ENCODE assay signal across 18 cellular contexts in genomic region chr1:112708489-112708888, GRCh38. TPM values are rescaled to one million over a fixed set of nuclear protein-coding genes. Genes with fewer than 3 reads are reported as not detected.
DNase-seq lines count a peak whose midpoint lies in the region; ATAC-seq and TF ChIP-seq lines count a peak whose summit lies in the region.
"Had no signal": no experiment of that assay in that cellular context is flagged by ENCODE, and none has a peak within 500 bp of the region (broad histone marks: within the 10 kb centered on the region; RNA-seq: fewer than 3 reads in every experiment).

No MANE protein-coding gene starts in this region.

- no peaks in the 10 kb centered on the region for H3K27me3 ChIP-seq in CD4-positive, alpha-beta T cell (ENCODE audit: control insufficient read depth, insufficient read depth, low read length)
- no peaks in the 10 kb centered on the region for H3K27me3 ChIP-seq in osteoblast (ENCODE audit: insufficient read depth, low read length)

- intact Hi-C loops in CD4-positive, alpha-beta T cell (cut with DNase I, micrococcal nuclease) = loop anchor here (2.0 to 5.0 kb wide), 2 partner anchors 206 kb away; no protein-coding TSS in a partner anchor

- no peaks in the 10 kb centered on the region for H3K9me3 Mint-ChIP-seq in activated CD4-positive, alpha-beta T cell treated with anti-CD3 and anti-CD28 coated beads, Interleukin-2, amount 10 ng/mL, durations not matched to agents 7 days and 5 days
- H3K9me3 Mint-ChIP-seq in CD4-positive, alpha-beta T cell = no peaks in the 10 kb centered on the region
- H3K9me3 Mint-ChIP-seq in brain = peaks cover 0 to 4% (median 0%) of the 10 kb centered on the region in 5 experiments
- H3K9me3 Mint-ChIP-seq in T-helper 2 cell treated with Interferon-gamma antibody and Interleukin-4, amounts not matched to agents 5 μg/mL and 100 μg/mL, for 36 hours = no peaks in the 10 kb centered on the region
- H3K9me3 Mint-ChIP-seq: HFFc6 had no signal

- no peak for ATAC-seq in CD4-positive, alpha-beta T cell (ENCODE audit: poor library complexity)
- ATAC-seq in HG03108 (IDR thresholded peaks at IDR 0.05; ENCODE audit: unreplicated experiment) = no peak
- ATAC-seq in left lobe of liver = no peak
- ATAC-seq: Panc1 had no signal

- H3K4me2 ChIP-seq in osteoblast (ENCODE audit: insufficient read depth, low read length) = no peak overlapping the region

- peaks cover 48% of the 10 kb centered on the region for H3K27me3 Mint-ChIP-seq in activated CD4-positive, alpha-beta T cell treated with anti-CD3 and anti-CD28 coated beads, Interleukin-2, amount 10 ng/mL, durations not matched to agents 7 days and 5 days
- peaks cover 11% of the 10 kb centered on the region for H3K27me3 Mint-ChIP-seq in CD4-positive, alpha-beta T cell
- H3K27me3 Mint-ChIP-seq in brain = peaks cover 57% of the 10 kb centered on the region
- peaks cover 27% of the 10 kb centered on the region for H3K27me3 Mint-ChIP-seq in T-helper 2 cell treated with Interferon-gamma antibody and Interleukin-4, amounts not matched to agents 5 μg/mL and 100 μg/mL, for 36 hours (ENCODE audit: low read depth)

- POLR2A ChIA-PET in activated CD4-positive, alpha-beta T cell treated with anti-CD3 and anti-CD28 coated beads, Interleukin-2, amount 10 ng/mL, durations not matched to agents 7 days and 5 days (lab: Charles Lee) = no interaction called here
- POLR2A ChIA-PET in CD4-positive, alpha-beta T cell (lab: Charles Lee) = interaction anchor here (0.6 to 3.3 kb wide), 2 partner anchors 33 to 407 kb away, joined by 5 to 13 read pairs; partner anchors contain the start of gene MOV10

- peaks cover 30% of the 10 kb centered on the region for H3K4me1 ChIP-seq in osteoblast (ENCODE audit: insufficient read depth, low read length)

- no peaks in the 10 kb centered on the region for H3K9me3 ChIP-seq in CD4-positive, alpha-beta T cell (ENCODE audit: control insufficient read depth, low read length)
- H3K9me3 ChIP-seq in osteoblast (ENCODE audit: low read depth, low read length) = no peaks in the 10 kb centered on the region
- H3K9me3 ChIP-seq: BLaER1 treated with 17β-estradiol and CSF1 and Interleukin-3, amounts not matched to agents 10 nM and 100 nM had no signal

- H3K27ac ChIP-seq in CD4-positive, alpha-beta T cell (ENCODE audit: low read depth, low read length) = no peak overlapping the region
- H3K27ac ChIP-seq in osteoblast (ENCODE audit: low read depth, low read length) = no peak overlapping the region
- H3K27ac ChIP-seq: BLaER1 treated with 17β-estradiol and CSF1 and Interleukin-3, amounts not matched to agents 10 nM and 100 nM had no signal

- no peak overlapping the region for H3K27ac Mint-ChIP-seq in activated CD4-positive, alpha-beta T cell treated with anti-CD3 and anti-CD28 coated beads, Interleukin-2, amount 10 ng/mL, durations not matched to agents 7 days and 5 days
- H3K27ac Mint-ChIP-seq in CD4-positive, alpha-beta T cell = no peak overlapping the region
- H3K27ac Mint-ChIP-seq in brain = no peak overlapping the region
- no peak overlapping the region for H3K27ac Mint-ChIP-seq in T-helper 2 cell treated with Interferon-gamma antibody and Interleukin-4, amounts not matched to agents 5 μg/mL and 100 μg/mL, for 36 hours

- peaks cover 26% of the 10 kb centered on the region for H4K20me1 ChIP-seq in osteoblast (ENCODE audit: insufficient read depth, low read length)

- H3K79me2 ChIP-seq in osteoblast (ENCODE audit: insufficient read depth, low read length) = peaks cover 40% of the 10 kb centered on the region

- H3K36me3 ChIP-seq in osteoblast (ENCODE audit: insufficient read depth, low read length) = peaks cover 9% of the 10 kb centered on the region

- CTCF ChIA-PET in activated CD4-positive, alpha-beta T cell treated with anti-CD3 and anti-CD28 coated beads, Interleukin-2, amount 10 ng/mL, durations not matched to agents 7 days and 5 days (lab: Charles Lee) = interaction anchor here (0.9 to 3.4 kb wide), 8 partner anchors 9 to 317 kb away, joined by 3 to 15 read pairs (median 4); a partner anchor contains a TSS
- CTCF ChIA-PET in CD4-positive, alpha-beta T cell (lab: Charles Lee) = interaction anchor here (1.1 to 2.3 kb wide), 6 partner anchors 10 to 364 kb away, joined by 3 to 13 read pairs (median 4); partner anchors contain the start of gene LRIG2

- H2AFZ ChIP-seq in osteoblast (ENCODE audit: low read length) = no peak overlapping the region

- H3K4me3 Mint-ChIP-seq in activated CD4-positive, alpha-beta T cell treated with anti-CD3 and anti-CD28 coated beads, Interleukin-2, amount 10 ng/mL, durations not matched to agents 7 days and 5 days = peak overlapping the region; percentile 77
- H3K4me3 Mint-ChIP-seq in CD4-positive, alpha-beta T cell = peak overlapping the region; percentile 80
- H3K4me3 Mint-ChIP-seq in brain = peak overlapping the region; percentile 2 to 96 (median 84)
- no peak overlapping the region for H3K4me3 Mint-ChIP-seq in T-helper 2 cell treated with Interferon-gamma antibody and Interleukin-4, amounts not matched to agents 5 μg/mL and 100 μg/mL, for 36 hours

- peaks cover 36% of the 10 kb centered on the region for H3K4me1 Mint-ChIP-seq in activated CD4-positive, alpha-beta T cell treated with anti-CD3 and anti-CD28 coated beads, Interleukin-2, amount 10 ng/mL, durations not matched to agents 7 days and 5 days
- H3K4me1 Mint-ChIP-seq in CD4-positive, alpha-beta T cell (ENCODE audit: low read depth) = peaks cover 38% of the 10 kb centered on the region
- H3K4me1 Mint-ChIP-seq in brain = peaks cover 36% of the 10 kb centered on the region
- H3K4me1 Mint-ChIP-seq in T-helper 2 cell treated with Interferon-gamma antibody and Interleukin-4, amounts not matched to agents 5 μg/mL and 100 μg/mL, for 36 hours (ENCODE audit: low read depth) = peaks cover 28% of the 10 kb centered on the region

- TF ChIP-seq CTCF in CD4-positive, alpha-beta T cell (IDR thresholded peaks at IDR 0.05) = no peak
- TF ChIP-seq CTCF in brain (conservative IDR thresholded peaks at IDR 0.05) = no peak
- no peak for TF ChIP-seq CTCF in osteoblast (IDR thresholded peaks at IDR 0.05; ENCODE audit: extremely low read depth, low read depth, low read length)

- no peak for DNase-seq in activated CD4-positive, alpha-beta T cell treated with anti-CD3 and anti-CD28 coated beads, Interleukin-2, amount 10 ng/mL, durations not matched to agents 7 days and 5 days
- no peak for DNase-seq in activated CD4-positive, alpha-beta T cell treated with anti-CD3 and anti-CD28 coated beads, Interleukin-2, amount 50 U/mL, for 1 hour
- DNase-seq in CD4-positive, alpha-beta T cell = no peak
- peak; percentile 18 for DNase-seq in osteoblast (ENCODE audit: insufficient read length, low spot score, missing footprints)
- no peak for DNase-seq in T-helper 2 cell treated with Interferon-gamma antibody and Interleukin-4, amounts not matched to agents 5 μg/mL and 100 μg/mL, for 36 hours (ENCODE audit: low spot score)
- no peak for DNase-seq in left lobe of liver (ENCODE audit: low spot score)
- DNase-seq: DMS 273 treated with DMSO at 0.1 percent for 48 hours, GF-D8, HFFc6, KG1, NCI-H1092 treated with DMSO at 0.1 percent for 48 hours, NCI-H1694, NCI-H2227 treated with DMSO at 0.1 percent for 48 hours, NCI-H524 had no signal

- H3K36me3 Mint-ChIP-seq in activated CD4-positive, alpha-beta T cell treated with anti-CD3 and anti-CD28 coated beads, Interleukin-2, amount 10 ng/mL, durations not matched to agents 7 days and 5 days (ENCODE audit: low read depth) = no peaks in the 10 kb centered on the region
- H3K36me3 Mint-ChIP-seq in CD4-positive, alpha-beta T cell (ENCODE audit: low read depth) = no peaks in the 10 kb centered on the region
- no peaks in the 10 kb centered on the region for H3K36me3 Mint-ChIP-seq in brain
- H3K36me3 Mint-ChIP-seq in T-helper 2 cell treated with Interferon-gamma antibody and Interleukin-4, amounts not matched to agents 5 μg/mL and 100 μg/mL, for 36 hours (ENCODE audit: low read depth) = no peaks in the 10 kb centered on the region

- no peak overlapping the region for H3K4me3 ChIP-seq in osteoblast (ENCODE audit: insufficient read depth, low read length)

RNA-seq across cellular contexts. Expression of gene RHOC, which starts 1.6 kb away (rescaled TPM):
- total RNA-seq in activated CD4-positive, alpha-beta T cell treated with anti-CD3 and anti-CD28 coated beads, Interleukin-2, amount 10 ng/mL, durations not matched to agents 7 days and 5 days = 10 to 100 TPM; 53.7 to 56.8 TPM
- total RNA-seq in CD4-positive, alpha-beta T cell = 10 to 100 TPM; 11.9 to 12.7 TPM
- polyA plus RNA-seq in brain (ENCODE audit: insufficient read depth, low read depth, low replicate concordance) = 132 TPM
- total RNA-seq in osteoblast (276 and 325 TPM in 2 replicates), left lobe of liver (55.3 TPM)

RNA-seq across cellular contexts. Expression of gene PPM1J, which starts 6.6 kb away (rescaled TPM):
- not detected for total RNA-seq in activated CD4-positive, alpha-beta T cell treated with anti-CD3 and anti-CD28 coated beads, Interleukin-2, amount 10 ng/mL, durations not matched to agents 7 days and 5 days
- total RNA-seq in CD4-positive, alpha-beta T cell = under 1 TPM; 0.39 to 0.49 TPM
- polyA plus RNA-seq in brain (ENCODE audit: insufficient read depth, low read depth, low replicate concordance) = 1.6 TPM
- 0.59 and 1.1 TPM in 2 replicates for total RNA-seq in osteoblast
- 0.33 TPM for total RNA-seq in left lobe of liver

RNA-seq across cellular contexts. Expression of gene MOV10, which starts 34.0 kb away (rescaled TPM):
- 100 to 1,000 TPM; 118 to 126 TPM for total RNA-seq in activated CD4-positive, alpha-beta T cell treated with anti-CD3 and anti-CD28 coated beads, Interleukin-2, amount 10 ng/mL, durations not matched to agents 7 days and 5 days
- total RNA-seq in CD4-positive, alpha-beta T cell = 10 to 100 TPM; 80.6 to 89.3 TPM
- polyA plus RNA-seq in brain (ENCODE audit: insufficient read depth, low read depth, low replicate concordance) = 25.7 TPM
- total RNA-seq in osteoblast (35.1 and 38.7 TPM in 2 replicates), left lobe of liver (44.3 TPM)
